20 cellular contexts compared by ENCODE assay signal in genomic region chr4:154231796-154232478, GRCh38.
DNase-seq lines count a peak whose midpoint lies in the region; ATAC-seq and TF ChIP-seq lines count a peak whose summit lies in the region.
"Had no signal": no experiment of that assay in that cellular context is flagged by ENCODE, and none has a peak within 500 bp of the region (broad histone marks: within the 10 kb centered on the region; RNA-seq: fewer than 3 reads in every experiment).

No MANE protein-coding gene starts in this region.

- H3K4me1 ChIP-seq in body of pancreas: peaks cover 11% of the 10 kb centered on the region
- H3K4me1 ChIP-seq: BLaER1 treated with 17β-estradiol and CSF1 and Interleukin-3, amounts not matched to agents 10 nM and 100 nM; HAP-1 had no signal

- TF ChIP-seq POLR2A in body of pancreas (IDR thresholded peaks at IDR 0.05): no peak

- intact Hi-C loops in body of pancreas (cut with DNase I): no loop called here

- H3K36me3 ChIP-seq in body of pancreas (replicated peaks in 1 of 2; ENCODE audit: insufficient read depth in 1 of 2, low read depth in 2 of 2) (no peaks in the 10 kb centered on the region), WERI-Rb-1 (no peaks in the 10 kb centered on the region)
- H3K36me3 ChIP-seq: HAP-1, MG63 had no signal

- H3K4me3 ChIP-seq in body of pancreas: no peak overlapping the region
- no peak overlapping the region for H3K4me3 ChIP-seq in WERI-Rb-1 (ENCODE audit: low read depth, low read length)
- H3K4me3 ChIP-seq: BLaER1 treated with 17β-estradiol and CSF1 and Interleukin-3, amounts not matched to agents 10 nM and 100 nM; GM23338; HAP-1; MG63 had no signal

- ATAC-seq in body of pancreas (peak; percentile 24), GM19023 (IDR thresholded peaks at IDR 0.05; ENCODE audit: unreplicated experiment) (no peak), HG02973 (IDR thresholded peaks at IDR 0.05; ENCODE audit: unreplicated experiment) (no peak), GM21825 (IDR thresholded peaks at IDR 0.05; ENCODE audit: unreplicated experiment) (no peak)
- ATAC-seq: GM23338 had no signal

- DNase-seq in DMS53 treated with DMSO at 0.1 percent for 48 hours (lab: John Stamatoyannopoulos, UW; ENCODE audit: unreplicated experiment): peak; percentile 50
- no peak for DNase-seq in body of pancreas
- peak; percentile 14 for DNase-seq in fibroblast of the conjunctiva (ENCODE audit: low read depth)
- no peak for DNase-seq in WERI-Rb-1
- DNase-seq: CD4-positive, alpha-beta T cell; HFFc6; IMR-90; KG1; MG63; NCI-H2029; NCI-H446 treated with DMSO at 0.1 percent for 48 hours; Right ventricle myocardium superior; RPMI8226; T-helper 1 cell had no signal

- H3K27ac ChIP-seq in body of pancreas (no peak overlapping the region), WERI-Rb-1 (no peak overlapping the region)
- H3K27ac ChIP-seq: BLaER1 treated with 17β-estradiol and CSF1 and Interleukin-3, amounts not matched to agents 10 nM and 100 nM had no signal

- H3K9me3 ChIP-seq in body of pancreas: no peaks in the 10 kb centered on the region
- no peaks in the 10 kb centered on the region for H3K9me3 ChIP-seq in WERI-Rb-1 (ENCODE audit: severe bottlenecking)
- H3K9me3 ChIP-seq: BLaER1 treated with 17β-estradiol and CSF1 and Interleukin-3, amounts not matched to agents 10 nM and 100 nM; HAP-1; MG63 had no signal

- H3K27me3 ChIP-seq in body of pancreas (no peaks in the 10 kb centered on the region), WERI-Rb-1 (ENCODE audit: insufficient read depth, low read depth, severe bottlenecking) (peaks cover 21% of the 10 kb centered on the region)
- H3K27me3 ChIP-seq: BLaER1 treated with 17β-estradiol and CSF1 and Interleukin-3, amounts not matched to agents 10 nM and 100 nM; MG63 had no signal

- 6 to 20% methylated on average over 2 of the region's 2 CpGs for whole genome bisulfite sequencing in body of pancreas, 2 donors

- TF ChIP-seq CTCF in body of pancreas (IDR thresholded peaks at IDR 0.05): no peak
- no peak for TF ChIP-seq CTCF in WERI-Rb-1 (IDR thresholded peaks at IDR 0.05; ENCODE audit: low read depth, low read length)

Comparison
In these comparisons a context has a peak if more than half of its experiments do, and no peak if none do; other contexts are left out.
1. DNase-seq: peak in DMS53 treated with DMSO at 0.1 percent for 48 hours (single experiment) and fibroblast of the conjunctiva (single experiment); none in body of pancreas (0 of 4) and WERI-Rb-1 (single experiment).